ENCODE assay signal across 29 cellular contexts in the genomic region with DNA sequence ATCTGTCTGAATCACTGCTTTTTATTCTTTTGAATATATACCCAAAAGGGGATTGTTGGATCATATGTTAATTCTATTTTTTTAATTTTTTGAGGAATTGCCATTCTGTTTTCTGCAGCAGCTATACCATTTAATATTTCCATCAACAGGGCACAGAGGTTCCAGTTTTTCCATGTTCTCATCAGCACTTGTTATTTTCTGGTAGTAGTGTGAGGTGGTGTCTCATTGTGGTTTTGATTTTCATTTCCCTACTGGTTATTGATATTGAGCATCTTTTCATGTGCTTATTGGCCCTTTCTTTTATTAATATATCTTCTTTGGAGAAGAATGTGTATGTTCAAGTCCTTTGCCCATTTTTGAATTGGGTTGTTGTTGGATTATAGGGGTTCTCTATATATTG.
"Had no signal": no experiment of that assay in that cellular context is flagged by ENCODE, and none has a peak within 500 bp of the region (broad histone marks: within the 10 kb centered on the region; RNA-seq: fewer than 3 reads in every experiment).

No MANE protein-coding gene starts in this region.

- H3K27ac Mint-ChIP-seq: activated B cell treated with CpG ODN at 0.5 μM for 24 hours; activated CD8-positive, alpha-beta T cell treated with anti-CD3 and anti-CD28 coated beads for 36 hours; activated naive CD4-positive, alpha-beta T cell treated with anti-CD3 and anti-CD28 coated beads, Interleukin-2, amount 10 ng/mL, durations not matched to agents 7 days and 5 days; activated naive CD4-positive, alpha-beta T cell treated with anti-CD3 and anti-CD28 coated beads, Interleukin-2, amount 50 U/mL, for 72 hours; activated T-helper 2 cell treated with anti-CD3 and anti-CD28 coated beads, Interferon-gamma antibody, Interleukin-2, Interleukin-4, amounts not matched to agents 10 μg/mL and 5 μg/mL and 100 μg/mL, durations not matched to agents 14 hours and 24 hours and 36 hours; T-helper 17 cell; T-helper 2 cell treated with Interferon-gamma antibody and Interleukin-4, amounts not matched to agents 5 μg/mL and 100 μg/mL, for 36 hours had no signal

- H3K36me3 ChIP-seq: adrenal gland, esophagus squamous epithelium, gastroesophageal sphincter, WERI-Rb-1 had no signal

- H3K9me3 ChIP-seq: adrenal gland, body of pancreas, esophagus squamous epithelium, gastroesophageal sphincter had no signal

- H3K27me3 Mint-ChIP-seq: activated B cell treated with CpG ODN at 0.5 μM for 24 hours; activated CD8-positive, alpha-beta T cell treated with anti-CD3 and anti-CD28 coated beads for 36 hours; activated naive CD4-positive, alpha-beta T cell treated with anti-CD3 and anti-CD28 coated beads, Interleukin-2, amount 10 ng/mL, durations not matched to agents 7 days and 5 days; T-helper 17 cell had no signal

- ATAC-seq: activated CD4-positive, CD25-positive, alpha-beta regulatory T cell treated with anti-CD3 and anti-CD28 coated beads, Interleukin-2, amount 50 U/mL, for 24 hours; activated CD8-positive, alpha-beta T cell treated with anti-CD3 and anti-CD28 coated beads for 36 hours; activated T-cell treated with anti-CD3 and anti-CD28 coated beads, Interleukin-2, amount 50 U/mL, for 4 hours; body of pancreas; gastroesophageal sphincter; T-helper 17 cell had no signal

- H3K27ac ChIP-seq: adrenal gland, body of pancreas, epithelial cell of prostate, esophagus squamous epithelium, gastroesophageal sphincter, WERI-Rb-1 had no signal

- H3K4me3 Mint-ChIP-seq: activated B cell treated with CpG ODN at 0.5 μM for 24 hours; activated CD8-positive, alpha-beta T cell treated with anti-CD3 and anti-CD28 coated beads for 36 hours; activated naive CD4-positive, alpha-beta T cell treated with anti-CD3 and anti-CD28 coated beads, Interleukin-2, amount 10 ng/mL, durations not matched to agents 7 days and 5 days; activated T-cell treated with anti-CD3 and anti-CD28 coated beads, Interleukin-2, amount 50 U/mL, for 4 hours; T-helper 17 cell; T-helper 2 cell treated with Interferon-gamma antibody and Interleukin-4, amounts not matched to agents 5 μg/mL and 100 μg/mL, for 36 hours had no signal

- H3K9me3 Mint-ChIP-seq: activated B cell treated with CpG ODN at 0.5 μM for 24 hours; activated CD8-positive, alpha-beta T cell treated with anti-CD3 and anti-CD28 coated beads for 36 hours had no signal

- H3K4me3 ChIP-seq: adrenal gland, body of pancreas, esophagus squamous epithelium, gastroesophageal sphincter had no signal

- H3K27me3 ChIP-seq: adrenal gland, body of pancreas, esophagus squamous epithelium, gastroesophageal sphincter had no signal

- DNase-seq: activated B cell treated with CpG ODN at 0.5 μM for 24 hours; activated CD4-positive, alpha-beta T cell treated with anti-CD3 and anti-CD28 coated beads for 48 hours; activated CD4-positive, alpha-beta T cell treated with anti-CD3 and anti-CD28 coated beads, Interleukin-2, amount 50 U/mL, for 1 hour; activated CD4-positive, alpha-beta T cell treated with anti-CD3 and anti-CD28 coated beads, Interleukin-2, amount 50 U/mL, for 48 hours; activated CD8-positive, alpha-beta memory T cell treated with anti-CD3 and anti-CD28 coated beads for 24 hours; activated CD8-positive, alpha-beta T cell treated with anti-CD3 and anti-CD28 coated beads for 36 hours; activated effector memory CD4-positive, alpha-beta T cell treated with anti-CD3 and anti-CD28 coated beads, Interleukin-2, amount 50 U/mL, for 16 hours; activated naive CD4-positive, alpha-beta T cell treated with anti-CD3 and anti-CD28 coated beads, Interleukin-2, amount 10 ng/mL, durations not matched to agents 7 days and 5 days; activated T-cell treated with anti-CD3 and anti-CD28 coated beads, Interleukin-2, amount 50 U/mL, for 4 hours; adrenal gland; amygdala; aorta; body of pancreas; caudate nucleus; cortex of kidney; dermis blood vessel endothelial cell; effector CD8-positive, alpha-beta T cell; esophagus squamous epithelium; foreskin melanocyte; T-helper 1 cell; T-helper 17 cell; T1000; WERI-Rb-1 had no signal
